ENCODE assay signal across 39 cellular contexts in the genomic region with DNA sequence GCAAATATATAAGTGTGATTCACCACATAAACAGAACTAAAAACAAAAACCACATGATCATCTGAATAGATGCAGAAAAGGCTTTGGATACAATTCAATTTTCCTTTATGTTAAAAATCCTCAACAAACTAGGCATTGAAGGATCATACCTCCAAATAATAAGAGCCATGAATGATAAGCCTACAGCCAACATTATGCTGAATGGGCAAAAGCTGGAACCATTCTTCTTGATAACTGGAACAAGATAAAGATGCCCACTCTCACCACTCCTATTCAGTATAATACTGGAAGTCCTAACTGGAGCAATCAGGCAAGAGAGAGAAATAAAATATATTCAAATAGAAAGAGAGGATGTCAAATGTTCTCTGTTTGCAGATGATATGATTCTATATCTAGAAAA. TPM values are rescaled to one million over a fixed set of nuclear protein-coding genes. Genes with fewer than 3 reads are reported as not detected.
"Had no signal": no experiment of that assay in that cellular context is flagged by ENCODE, and none has a peak within 500 bp of the region (broad histone marks: within the 10 kb centered on the region; RNA-seq: fewer than 3 reads in every experiment).

No MANE protein-coding gene starts in this region.

- H3K4me3 ChIP-seq: MG63 had no signal

- H3K9me3 ChIP-seq: MG63 had no signal

- DNase-seq: Karpas-422, Kasumi-1, MG63, MM.1S, MV-4-11, NCI-H1048, NCI-H1092, NCI-H1092 treated with DMSO at 0.1 percent for 48 hours, NCI-H1105, NCI-H1105 treated with DMSO at 0.1 percent for 48 hours, NCI-H1417, NCI-H1417 treated with DMSO at 0.1 percent for 48 hours, NCI-H1436, NCI-H1436 treated with DMSO at 0.1 percent for 48 hours, NCI-H146, NCI-H1694, NCI-H1694 treated with DMSO at 0.1 percent for 48 hours, NCI-H187, NCI-H187 treated with DMSO at 0.1 percent for 48 hours, NCI-H1930, NCI-H2029, NCI-H2029 treated with DMSO at 0.1 percent for 48 hours, NCI-H2081, NCI-H2081 treated with DMSO at 0.1 percent for 48 hours, NCI-H2107, NCI-H2171, NCI-H2171 treated with DMSO at 0.1 percent for 48 hours, NCI-H2227 treated with DMSO at 0.1 percent for 48 hours, NCI-H226, NCI-H345, NCI-H446, NCI-H446 treated with DMSO at 0.1 percent for 48 hours, NCI-H510A, NCI-H510A treated with DMSO at 0.1 percent for 48 hours, NCI-H524, NCI-H524 treated with DMSO at 0.1 percent for 48 hours had no signal

- H3K36me3 ChIP-seq: MG63 had no signal

- H3K27me3 ChIP-seq: MG63 had no signal

RNA-seq across cellular contexts. Expression of a gene that starts 33.8 kb away (rescaled TPM):
- total RNA-seq: M059J, MCF 10A, NCI-H460 had no signal
